ENCODE assay signal across 15 cellular contexts in the genomic region with DNA sequence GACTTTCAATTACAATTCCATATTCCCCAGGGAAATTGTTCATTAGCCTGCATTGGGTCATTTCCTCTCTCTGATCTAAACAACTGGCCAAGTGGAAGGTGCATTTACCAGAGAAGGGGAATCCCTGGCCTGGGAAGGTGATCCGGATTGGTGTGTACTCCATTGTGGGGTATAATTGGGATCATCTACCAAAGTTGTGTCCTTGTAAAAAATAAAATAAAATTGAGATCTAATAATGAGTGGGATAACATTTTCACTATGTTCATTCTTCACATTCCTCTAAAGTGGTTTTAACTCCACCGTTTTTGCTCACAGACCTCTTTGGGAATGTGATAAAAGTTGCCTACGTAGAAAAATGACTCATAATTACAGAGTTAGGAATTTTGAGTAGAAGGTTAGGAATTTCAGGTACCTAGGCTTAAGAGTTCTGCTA. TPM values are rescaled to one million over a fixed set of nuclear protein-coding genes. Genes with fewer than 3 reads are reported as not detected.
DNase-seq lines count a peak whose midpoint lies in the region; ATAC-seq and TF ChIP-seq lines count a peak whose summit lies in the region.
"Had no signal": no experiment of that assay in that cellular context is flagged by ENCODE, and none has a peak within 500 bp of the region (broad histone marks: within the 10 kb centered on the region; RNA-seq: fewer than 3 reads in every experiment).

No MANE protein-coding gene starts in this region.

- intact Hi-C loops in left lung (cut with DNase I), result no loop called here

- peaks cover 0 to 8% of the 10 kb centered on the region in 2 donors for H3K4me1 ChIP-seq in left lung
- H3K4me1 ChIP-seq: tibial artery had no signal

- peak overlapping the region; percentile 37 to 42 for H3K27ac ChIP-seq in left lung
- H3K27ac ChIP-seq: tibial artery had no signal

- no peak for TF ChIP-seq CTCF in left lung (IDR thresholded peaks at IDR 0.05)

- DNase-seq in A172 (ENCODE audit: low spot score) (peak; percentile 74), HCEC 1CT (peak; percentile 20), astrocyte of the hippocampus (ENCODE audit: low read depth, low spot score) (peak; percentile 76), left lung (no peak), NCI-H748 (lab: John Stamatoyannopoulos, UW; ENCODE audit: unreplicated experiment) (no peak), retina (no peak)
- no peak for DNase-seq in stimulated activated CD4-positive, alpha-beta T cell treated with anti-CD3 and anti-CD28 coated beads, Interleukin-4, amount 100 ng/mL, for 4 hours
- DNase-seq: activated T-cell treated with anti-CD3 and anti-CD28 coated beads, Interleukin-2, amount 50 U/mL, for 4 hours; AML-193; DND-41; effector memory CD4-positive, alpha-beta T cell; left colon; stimulated activated CD4-positive, alpha-beta T cell treated with anti-CD3 and anti-CD28 coated beads, Interleukin-12 subunit alpha, Interleukin-12 subunit beta, amount 100 ng/mL, for 4 hours; tibial artery had no signal

- ATAC-seq in left lung, result peak; percentile 90
- ATAC-seq in esophagus mucosa, result no peak
- ATAC-seq: activated T-cell treated with anti-CD3 and anti-CD28 coated beads, Interleukin-2, amount 50 U/mL, for 4 hours; left colon had no signal

- no peaks in the 10 kb centered on the region for H3K27me3 ChIP-seq in left lung
- H3K27me3 ChIP-seq: tibial artery had no signal

- H3K36me3 ChIP-seq in left lung, result peaks cover 0 to 5% of the 10 kb centered on the region in 2 donors

- H3K9me3 ChIP-seq in left lung, result no peaks in the 10 kb centered on the region
- H3K9me3 ChIP-seq: tibial artery had no signal

- no peak overlapping the region for H3K4me3 ChIP-seq in left lung
- H3K4me3 ChIP-seq: tibial artery had no signal

RNA-seq across cellular contexts. Expression of a gene that starts 22.8 kb away (rescaled TPM):
- total RNA-seq in A172 (2014; rRNA removed; shearing (Covaris generic)), result 23.7 and 27.4 TPM in 2 replicates
- 10 to 100 TPM; 15.1 to 15.7 TPM for total RNA-seq in left lung
- total RNA-seq in esophagus mucosa, result 9.5 TPM

RNA-seq across cellular contexts. Expression of a gene that starts 30.6 kb away (rescaled TPM):
- 11.9 and 15.5 TPM in 2 replicates for total RNA-seq in A172 (2014; rRNA removed; shearing (Covaris generic))
- total RNA-seq in left lung (10 to 100 TPM in 1 of 2 donors, 1 to 10 TPM in 1; 8.1 to 11.6 TPM), esophagus mucosa (4.8 TPM)

Comparison
In these comparisons a context has a peak if more than half of its experiments do, and no peak if none do; other contexts are left out.
1. DNase-seq: peak in A172 (single experiment), HCEC 1CT (single experiment) and astrocyte of the hippocampus (single experiment); none in left lung (0 of 2), stimulated activated CD4-positive, alpha-beta T cell treated with anti-CD3 and anti-CD28 coated beads, Interleukin-4, amount 100 ng/mL, for 4 hours (0 of 2), NCI-H748 (single experiment) and retina (single experiment).